12 cellular contexts compared by ENCODE assay signal in genomic region chr9:137721899-137722298, GRCh38.
DNase-seq lines count a peak whose midpoint lies in the region; ATAC-seq, FAIRE-seq and TF ChIP-seq lines count a peak whose summit lies in the region.
"Had no signal": no experiment of that assay in that cellular context is flagged by ENCODE, and none has a peak within 500 bp of the region (broad histone marks: within the 10 kb centered on the region; RNA-seq: fewer than 3 reads in every experiment).

No MANE protein-coding gene starts in this region.

- H2AFZ ChIP-seq in H9 (ENCODE audit: low read length): no peak overlapping the region

- no peak overlapping the region for H2BK120ac ChIP-seq in H9 (ENCODE audit: low read depth, low read length, poor library complexity, severe bottlenecking)

- H3K23me2 ChIP-seq in H9 (ENCODE audit: insufficient read length, low read depth, low read length, poor library complexity, severe bottlenecking): no peaks in the 10 kb centered on the region

- no peak overlapping the region for H2BK5ac ChIP-seq in H9 (ENCODE audit: insufficient read length, low read length)

- no peak overlapping the region for H3K4me2 ChIP-seq in H9 (ENCODE audit: insufficient read depth, insufficient read length, low read length)
- H3K4me2 ChIP-seq: BLaER1 treated with 17β-estradiol and CSF1 and Interleukin-3, amounts not matched to agents 10 nM and 100 nM had no signal

- no peak overlapping the region for H3K18ac ChIP-seq in H9 (ENCODE audit: insufficient read length, low read depth, low read length)

- H3K23ac ChIP-seq in H9 (ENCODE audit: insufficient read length, low read depth, low read length): no peak overlapping the region

- peak in 1 of 2 donors; percentile 43 for ATAC-seq in activated T-cell treated with anti-CD3 and anti-CD28 coated beads, Interleukin-2, amount 50 U/mL, for 72 hours (replicated peaks in 1 of 2)
- no peak for ATAC-seq in GM21360 (IDR thresholded peaks at IDR 0.05; ENCODE audit: unreplicated experiment)
- ATAC-seq in GM19328 (IDR thresholded peaks at IDR 0.05; ENCODE audit: unreplicated experiment): no peak
- ATAC-seq: left colon had no signal

- peak; percentile 8 for FAIRE-seq in frontal cortex (lab: Jason Lieb, UNC)

- no peak overlapping the region for H2AK5ac ChIP-seq in H9 (ENCODE audit: insufficient read length, low read length)

- H4K91ac ChIP-seq in H9 (ENCODE audit: insufficient read length, low read depth, low read length): no peak overlapping the region

- H4K20me1 ChIP-seq in H9 (ENCODE audit: control insufficient read depth, insufficient read depth, insufficient read length): no peaks in the 10 kb centered on the region

- H4K8ac ChIP-seq in H9 (replicated peaks; ENCODE audit: insufficient read length, low read depth, low read length): no peak overlapping the region

- DNase-seq in BE2C (no peak), H9 (no peak), frontal cortex (ENCODE audit: low spot score in 2 of 2) (no peak), kidney glomerular epithelial cell (lab: John Stamatoyannopoulos, UW) (no peak), mesenteric fat pad (ENCODE audit: low spot score) (no peak)
- peak; percentile 35 to 44 for DNase-seq in activated T-cell treated with anti-CD3 and anti-CD28 coated beads, Interleukin-2, amount 50 U/mL, for 72 hours
- DNase-seq: left colon, NCI-H1694 treated with DMSO at 0.1 percent for 48 hours, NCI-H82 had no signal

- TF ChIP-seq CTCF in BE2C (IDR thresholded peaks at IDR 0.05; ENCODE audit: low read depth, low read length) (peak; percentile 19), H9 (conservative IDR thresholded peaks at IDR 0.05) (peak; percentile 55)

- no peak overlapping the region for H3K56ac ChIP-seq in H9 (ENCODE audit: insufficient read length, low read depth, low read length)

- peaks cover 20% of the 10 kb centered on the region; the same call in 1 of the 2 replicates for H3K79me2 ChIP-seq in H9 (ENCODE audit: insufficient read depth, low read length)

- H2BK12ac ChIP-seq in H9 (ENCODE audit: insufficient read length, low read depth, low read length): no peak overlapping the region

- no peak overlapping the region for H3K4me3 ChIP-seq in BE2C (ENCODE audit: low read depth, low read length)
- H3K4me3 ChIP-seq: BLaER1 treated with 17β-estradiol and CSF1 and Interleukin-3, amounts not matched to agents 10 nM and 100 nM had no signal

- H3K27me3 Mint-ChIP-seq in H9 (ENCODE audit: low read depth): peaks cover 1% of the 10 kb centered on the region; the same call in 1 of the 2 replicates
- no peaks in the 10 kb centered on the region for H3K27me3 Mint-ChIP-seq in activated T-cell treated with anti-CD3 and anti-CD28 coated beads, Interleukin-2, amount 50 U/mL, for 72 hours (ENCODE audit: low read depth)

- no peak overlapping the region for H2BK20ac ChIP-seq in H9 (ENCODE audit: low read depth, low read length, poor library complexity, severe bottlenecking)

- peaks cover 61 to 77% (median 63%) of the 10 kb centered on the region in 3 experiments for H3K36me3 Mint-ChIP-seq in H9 (ENCODE audit: insufficient read depth in 1 of 3, low read depth in 3 of 3)
- H3K36me3 Mint-ChIP-seq in activated T-cell treated with anti-CD3 and anti-CD28 coated beads, Interleukin-2, amount 50 U/mL, for 72 hours (ENCODE audit: insufficient read depth in 2 of 2): peaks cover 26 to 69% of the 10 kb centered on the region in 2 donors

- H3K9me3 Mint-ChIP-seq in H9: peaks cover 22 to 32% of the 10 kb centered on the region in 2 experiments
- H3K9me3 Mint-ChIP-seq in activated T-cell treated with anti-CD3 and anti-CD28 coated beads, Interleukin-2, amount 50 U/mL, for 72 hours: peaks cover 4 to 13% of the 10 kb centered on the region in 2 donors

- H3K9me3 ChIP-seq in BE2C (no peaks in the 10 kb centered on the region; the same call in none of the 2 replicates), H9 (ENCODE audit: control insufficient read depth, low read depth, low read length) (peaks cover 5% of the 10 kb centered on the region)

- H3K4me1 ChIP-seq in BE2C: no peaks in the 10 kb centered on the region
- no peaks in the 10 kb centered on the region for H3K4me1 ChIP-seq in H9 (ENCODE audit: insufficient read depth, low read length)

- no peak overlapping the region for H3K27ac ChIP-seq in H9 (ENCODE audit: insufficient read length, low read depth, low read length)
- H3K27ac ChIP-seq: BLaER1 treated with 17β-estradiol and CSF1 and Interleukin-3, amounts not matched to agents 10 nM and 100 nM had no signal

- H3K27ac Mint-ChIP-seq in H9: peak overlapping the region; percentile 49 to 97 (median 85); a peak in 6 of 7 replicates
- H3K27ac Mint-ChIP-seq in activated T-cell treated with anti-CD3 and anti-CD28 coated beads, Interleukin-2, amount 50 U/mL, for 72 hours: peak overlapping the region; percentile 92

- no peak overlapping the region for H3K9ac ChIP-seq in H9 (ENCODE audit: extremely low read depth, insufficient read length, low read length)
- H3K9ac ChIP-seq: BLaER1 treated with 17β-estradiol and CSF1 and Interleukin-3, amounts not matched to agents 10 nM and 100 nM had no signal

- peaks cover 31 to 33% of the 10 kb centered on the region in 2 experiments for H3K4me1 Mint-ChIP-seq in H9
- H3K4me1 Mint-ChIP-seq in activated T-cell treated with anti-CD3 and anti-CD28 coated beads, Interleukin-2, amount 50 U/mL, for 72 hours (ENCODE audit: low read depth): peaks cover 38% of the 10 kb centered on the region

- no peak overlapping the region for H4K5ac ChIP-seq in H9 (ENCODE audit: insufficient read length, low read depth, low read length)

- no peak overlapping the region for H3K14ac ChIP-seq in H9 (ENCODE audit: insufficient read depth, low read length)

- WGBS in H9 (ENCODE audit: extremely low coverage, insufficient read length, low lambda C conversion rate): no CpG with 5 or more reads among the region's 5 CpGs

- no peak overlapping the region for H2BK15ac ChIP-seq in H9 (ENCODE audit: low read depth, low read length)

- no peak overlapping the region for H3K4me3 Mint-ChIP-seq in H9
- H3K4me3 Mint-ChIP-seq in activated T-cell treated with anti-CD3 and anti-CD28 coated beads, Interleukin-2, amount 50 U/mL, for 72 hours: peak overlapping the region; percentile 36 to 86

- H3K27me3 ChIP-seq in BE2C: no peaks in the 10 kb centered on the region
- H3K27me3 ChIP-seq in H9 (ENCODE audit: insufficient read depth, low read length): no peaks in the 10 kb centered on the region
- H3K27me3 ChIP-seq: BLaER1 treated with 17β-estradiol and CSF1 and Interleukin-3, amounts not matched to agents 10 nM and 100 nM had no signal

- no peak overlapping the region for H3K4ac ChIP-seq in H9 (ENCODE audit: low read depth, low read length)

- H3T11ph ChIP-seq in H9 (ENCODE audit: low read length): no peak overlapping the region

- H3K36me3 ChIP-seq in BE2C: peaks cover 24% of the 10 kb centered on the region

- H3K79me1 ChIP-seq in H9 (ENCODE audit: insufficient read depth, low read depth, low read length, poor library complexity, severe bottlenecking): no peaks in the 10 kb centered on the region

Comparison
In these comparisons a context has a peak if more than half of its experiments do, and no peak if none do; other contexts are left out.
1. DNase-seq: peak in activated T-cell treated with anti-CD3 and anti-CD28 coated beads, Interleukin-2, amount 50 U/mL, for 72 hours (2 of 2); none in BE2C (single experiment), H9 (single experiment), frontal cortex (0 of 2), kidney glomerular epithelial cell (single experiment) and mesenteric fat pad (single experiment).
2. H3K4me3 Mint-ChIP-seq: peak in activated T-cell treated with anti-CD3 and anti-CD28 coated beads, Interleukin-2, amount 50 U/mL, for 72 hours (2 of 2); none in H9 (0 of 2).